8 cellular contexts compared by ENCODE assay signal in genomic region chr20:3172933-3173581, GRCh38. TPM values are rescaled to one million over a fixed set of nuclear protein-coding genes. Genes with fewer than 3 reads are reported as not detected.
A peak's percentile ranks its signal among the peaks of the same experiment; 100 is the strongest.
DNase-seq lines count a peak whose midpoint lies in the region; ATAC-seq and TF ChIP-seq lines count a peak whose summit lies in the region.

TSS of gene LZTS3 (minus strand) at chr20:3173549. CDS start at chr20:3167163, 6,386 bp downstream.

- no peaks in the 10 kb centered on the region for H3K9me3 Mint-ChIP-seq in CD4-positive, alpha-beta T cell
- H3K9me3 Mint-ChIP-seq in activated T-helper 2 cell treated with anti-CD3 and anti-CD28 coated beads, Interferon-gamma antibody, Interleukin-2, Interleukin-4, amounts not matched to agents 10 μg/mL and 5 μg/mL and 100 μg/mL, durations not matched to agents 14 hours and 24 hours and 36 hours, result no peaks in the 10 kb centered on the region

- no peaks in the 10 kb centered on the region for H3K9me3 ChIP-seq in CD4-positive, alpha-beta T cell (ENCODE audit: control insufficient read depth, low read length)
- H3K9me3 ChIP-seq in Panc1 (ENCODE audit: control insufficient read depth, insufficient read depth, low read depth, low read length), result no peaks in the 10 kb centered on the region

- H3K27ac Mint-ChIP-seq in CD4-positive, alpha-beta T cell, result peak within 1 kb of the TSS; percentile 85
- no peak within 1 kb of the TSS for H3K27ac Mint-ChIP-seq in activated T-helper 2 cell treated with anti-CD3 and anti-CD28 coated beads, Interferon-gamma antibody, Interleukin-2, Interleukin-4, amounts not matched to agents 10 μg/mL and 5 μg/mL and 100 μg/mL, durations not matched to agents 14 hours and 24 hours and 36 hours

- peaks cover 24% of the 10 kb centered on the region for H3K4me1 Mint-ChIP-seq in CD4-positive, alpha-beta T cell (ENCODE audit: low read depth)
- peaks cover 8% of the 10 kb centered on the region for H3K4me1 Mint-ChIP-seq in activated T-helper 2 cell treated with anti-CD3 and anti-CD28 coated beads, Interferon-gamma antibody, Interleukin-2, Interleukin-4, amounts not matched to agents 10 μg/mL and 5 μg/mL and 100 μg/mL, durations not matched to agents 14 hours and 24 hours and 36 hours (ENCODE audit: low read depth)

- no peaks in the 10 kb centered on the region for H3K36me3 Mint-ChIP-seq in CD4-positive, alpha-beta T cell (ENCODE audit: low read depth)
- H3K36me3 Mint-ChIP-seq in activated T-helper 2 cell treated with anti-CD3 and anti-CD28 coated beads, Interferon-gamma antibody, Interleukin-2, Interleukin-4, amounts not matched to agents 10 μg/mL and 5 μg/mL and 100 μg/mL, durations not matched to agents 14 hours and 24 hours and 36 hours (ENCODE audit: low read depth), result no peaks in the 10 kb centered on the region

- intact Hi-C loops in CD4-positive, alpha-beta T cell (cut with DNase I, micrococcal nuclease), result loop anchor here (1.0 to 5.0 kb wide), 5 partner anchors 14 to 118 kb away; partner anchors contain the start of genes DDRGK1 (in 1 of the 2), FASTKD5 (in 1 of the 2), OXT (in 1 of the 2) and UBOX5 (in 1 of the 2)
- intact Hi-C loops in Panc1 (cut with micrococcal nuclease; ENCODE audit: unreplicated experiment), result no loop called here
- intact Hi-C loops in activated T-helper 2 cell treated with anti-CD3 and anti-CD28 coated beads, Interferon-gamma antibody, Interleukin-2, Interleukin-4, amounts not matched to agents 10 μg/mL and 5 μg/mL and 100 μg/mL, durations not matched to agents 14 hours and 24 hours and 36 hours (cut with micrococcal nuclease), result loop anchor here (1.0 to 2.0 kb wide), 2 partner anchors 14 to 36 kb away; partner anchors contain the start of genes FASTKD5, ITPA and UBOX5

- peak; percentile 71 to 91 (median 81) for DNase-seq in CD4-positive, alpha-beta T cell
- DNase-seq in Panc1 (ENCODE audit: low read depth, low spot score) (no peak), foreskin keratinocyte (no peak), omental fat pad (ENCODE audit: low spot score) (peak; percentile 58)
- peak; percentile 70 for DNase-seq in activated T-helper 2 cell treated with anti-CD3 and anti-CD28 coated beads, Interferon-gamma antibody, Interleukin-2, Interleukin-4, amounts not matched to agents 10 μg/mL and 5 μg/mL and 100 μg/mL, durations not matched to agents 14 hours and 24 hours and 36 hours (ENCODE audit: low spot score)

- peak within 1 kb of the TSS; percentile 81 to 92 for H3K4me3 ChIP-seq in Panc1 (ENCODE audit: low read depth in 2 of 2, low read length in 2 of 2)

- H3K4me1 ChIP-seq in Panc1 (ENCODE audit: control insufficient read depth, insufficient read depth, low read length) (peaks cover 14% of the 10 kb centered on the region), foreskin keratinocyte (peaks cover 8% of the 10 kb centered on the region)

- CTCF ChIA-PET in CD4-positive, alpha-beta T cell (lab: Charles Lee), result interaction anchor here (0.7 to 2.8 kb wide), 3 partner anchors 14 to 23 kb away, joined by 3 to 10 read pairs (median 4); no protein-coding TSS in a partner anchor
- CTCF ChIA-PET in Panc1 (lab: Charles Lee), result interaction anchor here (0.6 to 0.7 kb wide), 2 partner anchors 10 to 76 kb away, joined by 3 to 4 read pairs; no protein-coding TSS in a partner anchor

- H3K4me3 Mint-ChIP-seq in CD4-positive, alpha-beta T cell, result peak within 1 kb of the TSS; percentile 93
- H3K4me3 Mint-ChIP-seq in activated T-helper 2 cell treated with anti-CD3 and anti-CD28 coated beads, Interferon-gamma antibody, Interleukin-2, Interleukin-4, amounts not matched to agents 10 μg/mL and 5 μg/mL and 100 μg/mL, durations not matched to agents 14 hours and 24 hours and 36 hours (ENCODE audit: low read depth), result peak within 1 kb of the TSS; percentile 82

- no peak for TF ChIP-seq CTCF in CD4-positive, alpha-beta T cell (IDR thresholded peaks at IDR 0.05)
- TF ChIP-seq CTCF in Panc1 (IDR thresholded peaks at IDR 0.05) (no peak), foreskin keratinocyte (conservative IDR thresholded peaks at IDR 0.05) (no peak), omental fat pad (IDR thresholded peaks at IDR 0.05) (no peak)

- in situ Hi-C loops in Panc1 (cut with HindIII; ENCODE audit: low pct_unique_long_range_greater_than_20kb, low sequenced_read_pairs), result no loop called here

- H3K27me3 Mint-ChIP-seq in CD4-positive, alpha-beta T cell, result peaks cover 36% of the 10 kb centered on the region
- peaks cover 59% of the 10 kb centered on the region for H3K27me3 Mint-ChIP-seq in activated T-helper 2 cell treated with anti-CD3 and anti-CD28 coated beads, Interferon-gamma antibody, Interleukin-2, Interleukin-4, amounts not matched to agents 10 μg/mL and 5 μg/mL and 100 μg/mL, durations not matched to agents 14 hours and 24 hours and 36 hours (ENCODE audit: low read depth)

- POLR2A ChIA-PET in CD4-positive, alpha-beta T cell (lab: Charles Lee), result interaction anchor here (0.7 to 3.9 kb wide), 3 partner anchors 12 to 15 kb away, joined by 4 to 16 read pairs (median 10); partner anchors contain the start of genes FASTKD5 and UBOX5
- POLR2A ChIA-PET in Panc1 (lab: Charles Lee), result no interaction called here

- H3K27ac ChIP-seq in CD4-positive, alpha-beta T cell (ENCODE audit: low read depth, low read length), result peak within 1 kb of the TSS; percentile 76
- H3K27ac ChIP-seq in Panc1 (ENCODE audit: low read length) (peak within 1 kb of the TSS; percentile 81), foreskin keratinocyte (peak within 1 kb of the TSS; percentile 68), temporal lobe (ENCODE audit: low read depth, low read length) (peak within 1 kb of the TSS; percentile 72)

- BruUV-seq in Panc1 (replicated peaks; lab: Mats Ljungman, UMichigan), result no TSS peak

- H3K36me3 ChIP-seq in Panc1 (ENCODE audit: control insufficient read depth, insufficient read depth, low read length), result no peaks in the 10 kb centered on the region

- ATAC-seq in CD4-positive, alpha-beta T cell (ENCODE audit: poor library complexity), result peak; percentile 86
- ATAC-seq in GM19455 (IDR thresholded peaks at IDR 0.05; ENCODE audit: unreplicated experiment) (peak; percentile 55), HG03571 (IDR thresholded peaks at IDR 0.05; ENCODE audit: unreplicated experiment) (peak; percentile 47), Panc1 (peak; percentile 72), foreskin keratinocyte (peak; percentile 58), omental fat pad (ENCODE audit: low FRiP score) (peak; percentile 68)

- H3K27me3 ChIP-seq in CD4-positive, alpha-beta T cell (ENCODE audit: control insufficient read depth, insufficient read depth, low read length), result peaks cover 17% of the 10 kb centered on the region
- no peaks in the 10 kb centered on the region for H3K27me3 ChIP-seq in Panc1 (ENCODE audit: control insufficient read depth, insufficient read depth, low read length)
- peaks cover 21% of the 10 kb centered on the region for H3K27me3 ChIP-seq in foreskin keratinocyte

RNA-seq across cellular contexts. Expression of gene LZTS3, which starts in this region (rescaled TPM):
- total RNA-seq in CD4-positive, alpha-beta T cell, result 10 to 100 TPM; 22.2 to 22.4 TPM
- 5.2 TPM for total RNA-seq in Panc1 (2021; ENCODE audit: unreplicated experiment)
- 7.8 TPM for polyA plus RNA-seq in Panc1 (2012; ENCODE audit: insufficient read length)
- total RNA-seq in activated T-helper 2 cell treated with anti-CD3 and anti-CD28 coated beads, Interferon-gamma antibody, Interleukin-2, Interleukin-4, amounts not matched to agents 10 μg/mL and 5 μg/mL and 100 μg/mL, durations not matched to agents 14 hours and 24 hours and 36 hours, result 0.64 and 0.66 TPM in 2 replicates
- 3.1 and 3.3 TPM in 2 replicates for total RNA-seq in foreskin keratinocyte
- 1.8 and 2.4 TPM in 2 replicates for polyA plus RNA-seq in foreskin keratinocyte
- total RNA-seq in omental fat pad, result 1 to 10 TPM; 5.5 to 8.5 (median 8.0) TPM
- 15.0 TPM for total RNA-seq in temporal lobe

Comparison
In these comparisons a context has a peak if more than half of its experiments do, and no peak if none do; other contexts are left out.
1. Peak in DNase-seq in activated T-helper 2 cell treated with anti-CD3 and anti-CD28 coated beads, Interferon-gamma antibody, Interleukin-2, Interleukin-4, amounts not matched to agents 10 μg/mL and 5 μg/mL and 100 μg/mL, durations not matched to agents 14 hours and 24 hours and 36 hours; RNA of the gene not detected or under 1 TPM.
2. DNase-seq: peak in CD4-positive, alpha-beta T cell (10 of 10) and omental fat pad (single experiment); none in Panc1 (single experiment) and foreskin keratinocyte (0 of 2).
3. Peak in every context shown above with its lines, with median percentiles within 50 percentile points of each other: ATAC-seq and H3K27ac ChIP-seq.